Comparison of ENCODE assay signal across 8 cellular contexts in the genomic region with DNA sequence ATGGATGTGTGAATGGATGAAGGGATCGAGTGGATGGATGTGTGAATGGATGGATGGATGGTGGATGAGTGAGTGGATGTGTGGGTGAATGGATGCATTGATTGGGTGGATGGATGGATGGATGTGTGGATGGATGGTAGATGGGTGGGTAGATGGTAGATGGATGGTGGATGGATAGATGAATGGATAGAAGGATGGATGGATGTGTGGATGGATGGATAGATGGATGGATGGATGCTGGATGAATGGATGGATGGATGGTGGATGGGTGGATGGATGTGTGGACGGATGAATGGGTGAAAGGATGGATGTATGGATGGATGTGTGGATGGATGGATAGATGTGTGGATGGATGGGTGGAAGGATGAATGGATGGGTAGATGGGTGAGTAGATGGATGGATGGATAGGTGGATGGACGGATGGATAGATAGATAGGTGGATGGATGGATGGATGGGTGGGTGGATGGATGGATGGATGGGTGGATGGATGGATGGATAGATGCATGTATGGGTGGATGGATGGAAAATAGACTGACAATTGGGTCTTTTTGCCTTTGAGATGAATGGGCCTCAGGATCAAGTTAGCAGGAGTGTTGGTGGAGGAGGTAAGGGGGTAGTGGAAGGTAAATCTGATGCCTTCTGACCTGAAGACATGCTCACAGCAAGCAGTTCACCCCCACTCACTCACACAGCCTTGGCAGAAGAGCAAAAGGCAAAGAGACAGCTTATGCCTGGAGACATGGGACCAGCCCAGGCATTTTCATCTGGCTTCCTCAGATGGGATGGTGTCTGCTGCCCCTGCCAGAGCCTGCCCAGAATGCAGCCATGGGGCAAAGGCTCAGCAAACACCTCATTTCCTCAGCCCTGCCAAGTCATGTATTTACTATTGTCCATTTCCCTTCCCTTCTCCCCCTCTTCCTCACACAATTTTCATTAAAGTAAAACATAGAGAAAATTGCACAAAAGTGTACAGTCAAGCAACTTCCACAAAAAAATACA.
"Had no signal": no experiment of that assay in that cellular context is flagged by ENCODE, and none has a peak within 500 bp of the region (broad histone marks: within the 10 kb centered on the region; RNA-seq: fewer than 3 reads in every experiment).

No MANE protein-coding gene starts in this region.

- H3K27ac ChIP-seq: adrenal gland, body of pancreas, coronary artery, dorsolateral prefrontal cortex, spleen, tibial nerve, WERI-Rb-1 had no signal

- H3K4me1 ChIP-seq: adrenal gland, body of pancreas had no signal

- H3K36me3 ChIP-seq: adrenal gland, spleen, tibial nerve, WERI-Rb-1 had no signal

- DNase-seq: occipital lobe had no signal

- H3K4me3 ChIP-seq: adrenal gland, body of pancreas, coronary artery, dorsolateral prefrontal cortex, spleen, tibial nerve had no signal

- H3K9me3 ChIP-seq: adrenal gland, body of pancreas, spleen, tibial nerve had no signal

- H3K27me3 ChIP-seq: adrenal gland, body of pancreas had no signal
